Comparison of ENCODE assay signal across 18 cellular contexts in genomic region chr2:101655941-101656422, GRCh38. TPM values are rescaled to one million over a fixed set of nuclear protein-coding genes. Genes with fewer than 3 reads are reported as not detected.
A peak's percentile ranks its signal among the peaks of the same experiment; 100 is the strongest.
DNase-seq lines count a peak whose midpoint lies in the region; ATAC-seq and FAIRE-seq lines count a peak whose summit lies in the region.
"Had no signal": no experiment of that assay in that cellular context is flagged by ENCODE, and none has a peak within 500 bp of the region (broad histone marks: within the 10 kb centered on the region; RNA-seq: fewer than 3 reads in every experiment).

No MANE protein-coding gene starts in this region.

- WGBS in small intestine, 3 donors = 75 to 82% (median 77%) methylated on average over 3 of the region's 3 CpGs

- no peaks in the 10 kb centered on the region for H3K27me3 ChIP-seq in small intestine (ENCODE audit: control insufficient read depth in 2 of 2, insufficient read depth in 2 of 2, low read length in 2 of 2)
- H3K27me3 ChIP-seq: suprapubic skin had no signal

- no peak overlapping the region for H3K27ac ChIP-seq in small intestine (ENCODE audit: low read depth in 1 of 2, low read length in 1 of 2)
- H3K27ac ChIP-seq: suprapubic skin had no signal

- H3K36me3 ChIP-seq in small intestine (ENCODE audit: control insufficient read depth in 2 of 2, insufficient read depth in 2 of 2, low read length in 2 of 2) = no peaks in the 10 kb centered on the region
- H3K36me3 ChIP-seq: HAP-1, suprapubic skin had no signal

- no peak for ATAC-seq in GM19467 (IDR thresholded peaks at IDR 0.05; ENCODE audit: unreplicated experiment)
- ATAC-seq: activated CD8-positive, alpha-beta T cell treated with anti-CD3 and anti-CD28 coated beads, Interleukin-2, amount 10 ng/mL, durations not matched to agents 7 days and 5 days; mucosa of descending colon had no signal

- DNase-seq in DMS53 (lab: John Stamatoyannopoulos, UW) = peak; percentile 55
- DNase-seq in M059J (ENCODE audit: low read depth) = peak; percentile 14
- DNase-seq in fibroblast of peridontal ligament (ENCODE audit: extremely low read depth) = peak; percentile 55
- peak; percentile 65 for DNase-seq in skeletal muscle cell (ENCODE audit: low read depth)
- no peak for DNase-seq in small intestine
- DNase-seq in activated CD4-positive, alpha-beta T cell treated with anti-CD3 and anti-CD28 coated beads for 4 hours = no peak
- DNase-seq in NK-92 (lab: John Stamatoyannopoulos, UW; ENCODE audit: unreplicated experiment) = no peak
- DNase-seq: activated CD8-positive, alpha-beta T cell treated with anti-CD3 and anti-CD28 coated beads, Interleukin-2, amount 10 ng/mL, durations not matched to agents 7 days and 5 days; activated effector memory CD4-positive, alpha-beta T cell treated with Interleukin-2 at 50 U/mL for 16 hours; effector memory CD4-positive, alpha-beta T cell; glutamatergic neuron; islet precursor cell; mucosa of descending colon; NCI-H1436; SK-N-SH had no signal

- no peak for FAIRE-seq in small intestine (lab: Jason Lieb, UNC)

- H3K4me3 ChIP-seq in skeletal muscle cell (ENCODE audit: low read depth, low read length) = no peak overlapping the region
- H3K4me3 ChIP-seq in small intestine (ENCODE audit: low read depth in 1 of 2, low read length in 2 of 2) = no peak overlapping the region
- H3K4me3 ChIP-seq: HAP-1, mucosa of descending colon, suprapubic skin had no signal

- no peaks in the 10 kb centered on the region for H3K4me1 ChIP-seq in small intestine (ENCODE audit: control insufficient read depth in 2 of 2, insufficient read depth in 1 of 2, low read depth in 1 of 2, low read length in 1 of 2)
- H3K4me1 ChIP-seq: HAP-1, suprapubic skin had no signal

- H3K9me3 ChIP-seq in small intestine (ENCODE audit: control insufficient read depth, low read depth) = no peaks in the 10 kb centered on the region
- H3K9me3 ChIP-seq: HAP-1, mucosa of descending colon, SK-N-SH, suprapubic skin had no signal

RNA-seq across cellular contexts. Expression of gene MAP4K4, which starts 41.5 kb away (rescaled TPM):
- total RNA-seq in M059J (2014; rRNA removed; shearing (Covaris generic)) = 21.5 and 37.6 TPM in 2 replicates
- 10 to 100 TPM in 1 of 3 donors, 1 to 10 TPM in 2; 8.5 to 18.1 (median 9.5) TPM for polyA plus RNA-seq in small intestine

Comparison
In these comparisons a context has a peak if more than half of its experiments do, and no peak if none do; other contexts are left out.
1. DNase-seq: peak in DMS53 (single experiment), M059J (single experiment), fibroblast of peridontal ligament (single experiment) and skeletal muscle cell (single experiment); none in small intestine (single experiment), activated CD4-positive, alpha-beta T cell treated with anti-CD3 and anti-CD28 coated beads for 4 hours (0 of 2) and NK-92 (single experiment).